In the genomic region with DNA sequence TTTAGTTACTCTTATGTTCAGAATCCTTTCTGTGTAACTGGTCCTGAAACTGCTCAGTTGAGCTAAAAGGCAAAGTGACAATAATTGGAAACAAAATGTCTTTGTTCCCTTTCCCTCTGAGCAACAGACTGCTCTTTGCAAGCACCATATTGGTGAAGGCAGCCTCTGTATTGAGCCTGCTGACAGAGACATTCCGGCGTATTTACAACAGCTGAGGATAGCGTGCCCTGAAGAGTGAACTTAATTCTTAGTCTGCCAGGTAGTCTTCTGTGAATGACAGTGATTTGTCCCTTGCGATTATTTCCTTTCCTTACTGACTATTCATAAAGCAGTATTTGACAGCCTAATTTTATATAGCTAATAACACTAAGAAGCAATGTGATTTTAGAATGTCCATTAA, we compare ENCODE assay signal across 25 cellular contexts.
"Had no signal": no experiment of that assay in that cellular context is flagged by ENCODE, and none has a peak within 500 bp of the region (broad histone marks: within the 10 kb centered on the region; RNA-seq: fewer than 3 reads in every experiment).

No MANE protein-coding gene starts in this region.

- H3K27me3 ChIP-seq: esophagus muscularis mucosa, hepatocyte, right atrium auricular region, thyroid gland, vagina had no signal

- H2AFZ ChIP-seq: hepatocyte, parathyroid adenoma had no signal

- H3K79me2 ChIP-seq: hepatocyte, parathyroid adenoma had no signal

- H3K4me1 ChIP-seq: esophagus muscularis mucosa, lower lobe of right lung, parathyroid adenoma, prostate gland, right atrium auricular region, thyroid gland, vagina had no signal

- H3K27ac ChIP-seq: coronary artery, esophagus muscularis mucosa, hepatocyte, lower lobe of right lung, parathyroid adenoma, prostate gland, right atrium auricular region, thyroid gland, vagina had no signal

- H3K4me3 ChIP-seq: coronary artery, esophagus muscularis mucosa, hepatocyte, lower lobe of right lung, prostate gland, right atrium auricular region, smooth muscle cell, thyroid gland, vagina had no signal

- H3K9me3 ChIP-seq: esophagus muscularis mucosa, lower lobe of right lung, prostate gland, right atrium auricular region, thyroid gland, vagina had no signal

- ATAC-seq: left colon; left ventricle myocardium superior; lower lobe of right lung; naive thymus-derived CD4-positive, alpha-beta T cell; sciatic nerve; stimulated activated naive CD8-positive, alpha-beta T cell treated with anti-CD3 and anti-CD28 coated beads, Interleukin-15, amount 100 ng/mL, for 72 hours had no signal

- H3K4me2 ChIP-seq: hepatocyte, smooth muscle cell had no signal

- DNase-seq: dermis blood vessel endothelial cell; effector memory CD4-positive, alpha-beta T cell; kidney glomerular epithelial cell; left colon; left ventricle myocardium superior; lower lobe of right lung; mesenchymal stem cell; naive thymus-derived CD4-positive, alpha-beta T cell; stimulated activated CD4-positive, alpha-beta T cell treated with anti-CD3 and anti-CD28 coated beads, Interleukin-12 subunit alpha, Interleukin-12 subunit beta, amount 100 ng/mL, for 4 hours; stimulated activated CD4-positive, alpha-beta T cell treated with anti-CD3 and anti-CD28 coated beads, Interleukin-1b, Interleukin-23, amount 100 ng/mL, for 48 hours; stimulated activated CD4-positive, alpha-beta T cell treated with anti-CD3 and anti-CD28 coated beads, Interleukin-4, amount 100 ng/mL, for 1 hour; stimulated activated CD8-positive, alpha-beta memory T cell treated with anti-CD3 and anti-CD28 coated beads, Interleukin-4, amount 100 ng/mL, for 48 hours; stimulated activated naive CD4-positive, alpha-beta T cell; stimulated activated naive CD8-positive, alpha-beta T cell treated with anti-CD3 and anti-CD28 coated beads, Interleukin-15, amount 100 ng/mL, for 72 hours; thyroid gland; trophoblast cell had no signal

- H3K9ac ChIP-seq: parathyroid adenoma had no signal

- H3K36me3 ChIP-seq: esophagus muscularis mucosa, lower lobe of right lung, prostate gland, right atrium auricular region, thyroid gland, vagina had no signal
